In genomic region chr4:168796362-168797106, GRCh38 we compare ENCODE assay signal across 11 cellular contexts.
DNase-seq lines count a peak whose midpoint lies in the region; ATAC-seq, FAIRE-seq and TF ChIP-seq lines count a peak whose summit lies in the region.
"Had no signal": no experiment of that assay in that cellular context is flagged by ENCODE, and none has a peak within 500 bp of the region (broad histone marks: within the 10 kb centered on the region; RNA-seq: fewer than 3 reads in every experiment).

No MANE protein-coding gene starts in this region.

- H3K9me3 ChIP-seq in hepatocyte (ENCODE audit: low read depth) (no peaks in the 10 kb centered on the region), small intestine (ENCODE audit: control insufficient read depth, low read depth) (no peaks in the 10 kb centered on the region)

- H3K27me3 Mint-ChIP-seq in HFFc6 (ENCODE audit: insufficient read depth), result no peaks in the 10 kb centered on the region

- H2AFZ ChIP-seq in hepatocyte, result no peak overlapping the region

- H3K36me3 ChIP-seq in hepatocyte (replicated peaks; ENCODE audit: insufficient read depth, low read depth), result no peaks in the 10 kb centered on the region
- H3K36me3 ChIP-seq in small intestine (ENCODE audit: control insufficient read depth in 2 of 2, insufficient read depth in 2 of 2, low read length in 2 of 2), result no peaks in the 10 kb centered on the region

- peak overlapping the region; percentile 71 for H3K4me3 Mint-ChIP-seq in HFFc6
- H3K4me3 Mint-ChIP-seq: memory B cell had no signal

- peak overlapping the region; percentile 18 for H3K4me2 ChIP-seq in hepatocyte

- no peak for ATAC-seq in GM18909 (IDR thresholded peaks at IDR 0.05; ENCODE audit: poor library complexity, unreplicated experiment)
- ATAC-seq in GM21528 (IDR thresholded peaks at IDR 0.05; ENCODE audit: low FRiP score, unreplicated experiment), result no peak

- FAIRE-seq in small intestine (lab: Jason Lieb, UNC), result peak; percentile 71

- H3K9me3 Mint-ChIP-seq in HFFc6, result no peaks in the 10 kb centered on the region
- H3K9me3 Mint-ChIP-seq: memory B cell had no signal

- no peaks in the 10 kb centered on the region for H3K36me3 Mint-ChIP-seq in HFFc6 (ENCODE audit: low read depth)
- H3K36me3 Mint-ChIP-seq: memory B cell had no signal

- peaks cover 33% of the 10 kb centered on the region for H3K4me1 Mint-ChIP-seq in HFFc6 (ENCODE audit: low read depth)
- H3K4me1 Mint-ChIP-seq: memory B cell had no signal

- H3K27me3 ChIP-seq in hepatocyte, result no peaks in the 10 kb centered on the region
- no peaks in the 10 kb centered on the region for H3K27me3 ChIP-seq in small intestine (ENCODE audit: control insufficient read depth in 2 of 2, insufficient read depth in 2 of 2, low read length in 2 of 2)

- H3K9me2 ChIP-seq in hepatocyte (replicated peaks; ENCODE audit: insufficient read depth), result no peaks in the 10 kb centered on the region

- DNase-seq in HFFc6 (peak; percentile 75), amniotic epithelial cell (ENCODE audit: low read depth) (peak; percentile 87), hepatocyte (ENCODE audit: low spot score) (peak; percentile 67), small intestine (peak; percentile 87), GM10266 (ENCODE audit: extremely low spot score) (no peak), SW 1271 (lab: John Stamatoyannopoulos, UW) (no peak)
- DNase-seq: effector CD4-positive, alpha-beta T cell; NCI-H1092 treated with DMSO at 0.1 percent for 48 hours had no signal

- WGBS in hepatocyte (ENCODE audit: low lambda C conversion rate, missing lambda C conversion rate), result 53% methylated on average over 5 of the region's 5 CpGs
- 21 to 63% (median 36%) methylated on average over 5 of the region's 5 CpGs for WGBS in small intestine, 3 donors

- H3K4me1 ChIP-seq in hepatocyte (ENCODE audit: insufficient read depth) (peaks cover 23% of the 10 kb centered on the region), small intestine (ENCODE audit: control insufficient read depth in 2 of 2, insufficient read depth in 1 of 2, low read depth in 1 of 2, low read length in 1 of 2) (peaks cover 2 to 3% of the 10 kb centered on the region in 2 donors)

- no peaks in the 10 kb centered on the region for H4K20me1 ChIP-seq in hepatocyte (ENCODE audit: insufficient read depth, poor library complexity, severe bottlenecking)

- peak overlapping the region; percentile 78 for H3K27ac Mint-ChIP-seq in HFFc6
- H3K27ac Mint-ChIP-seq: memory B cell had no signal

- TF ChIP-seq CTCF in HFFc6 (IDR thresholded peaks at IDR 0.05) (no peak), hepatocyte (IDR thresholded peaks at IDR 0.05; ENCODE audit: poor library complexity) (no peak), GM10266 (IDR thresholded peaks at IDR 0.05; ENCODE audit: control insufficient read depth, insufficient read depth, low read depth, missing control alignments) (no peak)

- H3K4me3 ChIP-seq in hepatocyte (no peak overlapping the region), small intestine (ENCODE audit: low read depth in 1 of 2, low read length in 2 of 2) (no peak overlapping the region)

- H3K79me2 ChIP-seq in hepatocyte, result no peaks in the 10 kb centered on the region

- H3K27ac ChIP-seq in hepatocyte, result peak overlapping the region; percentile 87
- H3K27ac ChIP-seq in small intestine (ENCODE audit: low read depth in 1 of 2, low read length in 1 of 2), result peak overlapping the region; percentile 24 to 45

Comparison
In these comparisons a context has a peak if more than half of its experiments do, and no peak if none do; other contexts are left out.
1. DNase-seq: peak in HFFc6 (single experiment), amniotic epithelial cell (single experiment), hepatocyte (single experiment) and small intestine (single experiment); none in GM10266 (single experiment) and SW 1271 (0 of 2).